9 cellular contexts compared by ENCODE assay signal in the genomic region with DNA sequence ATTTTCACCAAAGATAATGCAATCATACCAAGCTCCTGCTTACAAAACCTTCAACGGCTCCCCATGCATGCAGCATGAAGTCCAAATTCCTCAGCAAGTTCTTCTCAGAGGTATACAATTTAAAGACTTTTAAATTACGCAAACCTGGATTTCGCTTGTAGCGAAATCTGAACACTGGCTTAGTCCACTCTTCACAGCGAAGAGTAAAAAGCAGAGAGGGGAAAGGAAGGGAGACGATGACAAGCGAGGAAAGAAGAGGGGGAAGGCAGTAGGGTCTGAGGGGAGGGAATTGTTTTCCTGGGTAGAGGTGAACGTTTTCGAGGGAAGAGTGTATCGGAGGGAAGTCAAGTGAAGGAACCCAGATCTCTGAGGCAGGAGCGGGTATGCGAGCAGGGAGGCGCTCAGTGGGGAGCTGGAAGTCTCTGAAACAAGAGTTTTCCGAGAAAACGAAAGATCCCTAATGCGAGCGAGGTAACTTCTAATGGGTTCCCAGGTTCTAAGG. TPM values are rescaled to one million over a fixed set of nuclear protein-coding genes. Genes with fewer than 3 reads are reported as not detected.
DNase-seq lines count a peak whose midpoint lies in the region; ATAC-seq lines count a peak whose summit lies in the region.
"Had no signal": no experiment of that assay in that cellular context is flagged by ENCODE, and none has a peak within 500 bp of the region (broad histone marks: within the 10 kb centered on the region; RNA-seq: fewer than 3 reads in every experiment).

No MANE protein-coding gene starts in this region.

- peak overlapping the region; percentile 82 for H3K56ac ChIP-seq in mesendoderm (ENCODE audit: low read length)

- H2BK15ac ChIP-seq in mesendoderm (replicated peaks; ENCODE audit: low read depth): no peak overlapping the region

- no peaks in the 10 kb centered on the region for H3K27me3 ChIP-seq in Karpas-422 (ENCODE audit: low read length)
- H3K27me3 ChIP-seq in mesendoderm (ENCODE audit: insufficient read depth, low read length, poor library complexity): no peaks in the 10 kb centered on the region

- no peak overlapping the region for H4K5ac ChIP-seq in mesendoderm (ENCODE audit: low read length)

- peak overlapping the region; percentile 80 for H2AFZ ChIP-seq in Karpas-422 (ENCODE audit: low read length)

- H3K36me3 Mint-ChIP-seq in activated naive CD8-positive, alpha-beta T cell treated with anti-CD3 and anti-CD28 coated beads for 36 hours: no peaks in the 10 kb centered on the region

- H3K23ac ChIP-seq in mesendoderm (ENCODE audit: low read length): no peak overlapping the region

- H3K79me2 ChIP-seq in Karpas-422 (ENCODE audit: low read length) (no peaks in the 10 kb centered on the region), mesendoderm (ENCODE audit: control insufficient read depth, insufficient read depth, low read length) (no peaks in the 10 kb centered on the region)

- ATAC-seq in HG02763 (IDR thresholded peaks at IDR 0.05; ENCODE audit: unreplicated experiment) (no peak), GM21447 (IDR thresholded peaks at IDR 0.05; ENCODE audit: unreplicated experiment) (no peak)

- no peak overlapping the region for H3K27ac ChIP-seq in Karpas-422 (ENCODE audit: low read length)
- H3K27ac ChIP-seq in mesendoderm (ENCODE audit: low read depth, low read length): no peak overlapping the region

- H3K18ac ChIP-seq in mesendoderm (ENCODE audit: low read length): peak overlapping the region; percentile 29

- H3K9ac ChIP-seq in Karpas-422 (ENCODE audit: low read length): peak overlapping the region; percentile 75
- peak overlapping the region; percentile 70 for H3K9ac ChIP-seq in mesendoderm (ENCODE audit: low read length)

- no peak overlapping the region for H3K4me3 Mint-ChIP-seq in activated naive CD8-positive, alpha-beta T cell treated with anti-CD3 and anti-CD28 coated beads for 36 hours

- no peak overlapping the region for H4K8ac ChIP-seq in mesendoderm (ENCODE audit: low read depth, low read length)

- no peaks in the 10 kb centered on the region for H3K9me3 ChIP-seq in Karpas-422 (ENCODE audit: low read length)

- H3K4me1 ChIP-seq in Karpas-422 (ENCODE audit: low read length): peaks cover 19% of the 10 kb centered on the region
- H3K4me1 ChIP-seq in mesendoderm (ENCODE audit: control insufficient read depth, low read depth, low read length): no peaks in the 10 kb centered on the region

- H3K4me3 ChIP-seq in Karpas-422 (ENCODE audit: low read length): peak overlapping the region; percentile 82
- peak overlapping the region; percentile 17 for H3K4me3 ChIP-seq in mesendoderm (ENCODE audit: low read length)

- H2AK5ac ChIP-seq in mesendoderm (ENCODE audit: low read length): no peak overlapping the region

- H2BK5ac ChIP-seq in mesendoderm (ENCODE audit: low read length): no peak overlapping the region

- H3K4ac ChIP-seq in mesendoderm (ENCODE audit: low read depth, low read length): no peak overlapping the region

- DNase-seq in AG08395 (ENCODE audit: low spot score) (peak; percentile 30), Karpas-422 (peak; percentile 45), dermis blood vessel endothelial cell (peak; percentile 42), mesendoderm (peak; percentile 54), mucosa of gallbladder (ENCODE audit: low spot score) (no peak)
- no peak for DNase-seq in activated naive CD8-positive, alpha-beta T cell treated with anti-CD3 and anti-CD28 coated beads for 36 hours
- DNase-seq: kidney glomerular epithelial cell had no signal

- peaks cover 11% of the 10 kb centered on the region for H3K4me1 Mint-ChIP-seq in activated naive CD8-positive, alpha-beta T cell treated with anti-CD3 and anti-CD28 coated beads for 36 hours

- H3K79me1 ChIP-seq in mesendoderm (ENCODE audit: low read length): no peaks in the 10 kb centered on the region

- H3K9me3 Mint-ChIP-seq in activated naive CD8-positive, alpha-beta T cell treated with anti-CD3 and anti-CD28 coated beads for 36 hours: no peaks in the 10 kb centered on the region

- H3K27me3 Mint-ChIP-seq in activated naive CD8-positive, alpha-beta T cell treated with anti-CD3 and anti-CD28 coated beads for 36 hours: no peaks in the 10 kb centered on the region

- H3K27ac Mint-ChIP-seq in activated naive CD8-positive, alpha-beta T cell treated with anti-CD3 and anti-CD28 coated beads for 36 hours: no peak overlapping the region

- peak overlapping the region; percentile 92 for H3K4me2 ChIP-seq in Karpas-422 (ENCODE audit: low read depth, low read length, poor library complexity, severe bottlenecking)
- H3K4me2 ChIP-seq in mesendoderm (ENCODE audit: low read length): peak overlapping the region; percentile 52

- no CpG with 5 or more reads among the region's 17 CpGs for WGBS in mesendoderm (ENCODE audit: extremely low coverage, insufficient coverage, low lambda C conversion rate)

- no peaks in the 10 kb centered on the region for H3K36me3 ChIP-seq in Karpas-422 (ENCODE audit: insufficient read depth, low read length)
- no peaks in the 10 kb centered on the region for H3K36me3 ChIP-seq in mesendoderm (ENCODE audit: control insufficient read depth, insufficient read depth, low read length)

- no peak overlapping the region for H2BK120ac ChIP-seq in mesendoderm (ENCODE audit: low read depth, low read length)

- no peaks in the 10 kb centered on the region for H4K20me1 ChIP-seq in Karpas-422 (ENCODE audit: insufficient read depth, low read depth, low read length)

- H3K9me2 ChIP-seq in Karpas-422 (replicated peaks; ENCODE audit: insufficient read depth, low read length): no peaks in the 10 kb centered on the region

RNA-seq across cellular contexts. Expression of a gene that starts 0.8 kb away (rescaled TPM):
- 1.3 and 1.5 TPM in 2 replicates for total RNA-seq in Karpas-422 (2014; rRNA removed; shearing (Covaris generic); ENCODE audit: low replicate concordance)
- 6.7 and 7.7 TPM in 2 replicates for total RNA-seq in dermis blood vessel endothelial cell
- 3.1 TPM for polyA plus RNA-seq in mesendoderm (2013, experiment 1 of 2)
- 3.3 TPM for polyA plus RNA-seq in mesendoderm (2013, experiment 2 of 2)
- 1 to 10 TPM; 2.4 to 2.9 TPM for total RNA-seq in activated naive CD8-positive, alpha-beta T cell treated with anti-CD3 and anti-CD28 coated beads for 36 hours
- total RNA-seq in mucosa of gallbladder: 6.0 TPM

RNA-seq across cellular contexts. Expression of a gene that starts 9.7 kb away (rescaled TPM):
- total RNA-seq in Karpas-422 (2014; rRNA removed; shearing (Covaris generic); ENCODE audit: low replicate concordance): 5.8 and 9.0 TPM in 2 replicates
- total RNA-seq in dermis blood vessel endothelial cell (0.23 and 1.0 TPM in 2 replicates), mucosa of gallbladder (0.89 TPM)
- 1.6 TPM for polyA plus RNA-seq in mesendoderm (2013, experiment 1 of 2)
- 1.8 TPM for polyA plus RNA-seq in mesendoderm (2013, experiment 2 of 2)
- total RNA-seq in activated naive CD8-positive, alpha-beta T cell treated with anti-CD3 and anti-CD28 coated beads for 36 hours: 1 to 10 TPM; 5.2 to 5.5 TPM

RNA-seq across cellular contexts. Expression of a gene that starts 9.9 kb away (rescaled TPM):
- 5.5 and 13.8 TPM in 2 replicates for total RNA-seq in Karpas-422 (2014; rRNA removed; shearing (Covaris generic); ENCODE audit: low replicate concordance)
- 0.51 and 1.4 TPM in 2 replicates for total RNA-seq in dermis blood vessel endothelial cell
- 10.7 TPM for polyA plus RNA-seq in mesendoderm (2013, experiment 1 of 2)
- 11.6 TPM for polyA plus RNA-seq in mesendoderm (2013, experiment 2 of 2)
- total RNA-seq in activated naive CD8-positive, alpha-beta T cell treated with anti-CD3 and anti-CD28 coated beads for 36 hours: 10 to 100 TPM; 10.3 to 10.5 TPM
- total RNA-seq in mucosa of gallbladder: 7.5 TPM

RNA-seq across cellular contexts. Expression of a gene that starts 31.5 kb away (rescaled TPM):
- total RNA-seq in Karpas-422 (2014; rRNA removed; shearing (Covaris generic); ENCODE audit: low replicate concordance): 289 and 397 TPM in 2 replicates
- 698 and 775 TPM in 2 replicates for total RNA-seq in dermis blood vessel endothelial cell
- polyA plus RNA-seq in mesendoderm (2013, experiment 1 of 2): 1,174 TPM
- polyA plus RNA-seq in mesendoderm (2013, experiment 2 of 2): 1,171 TPM
- 100 to 1,000 TPM; 746 to 755 TPM for total RNA-seq in activated naive CD8-positive, alpha-beta T cell treated with anti-CD3 and anti-CD28 coated beads for 36 hours
- 435 TPM for total RNA-seq in mucosa of gallbladder

Comparison
In these comparisons a context has a peak if more than half of its experiments do, and no peak if none do; other contexts are left out.
1. DNase-seq: peak in AG08395 (single experiment), Karpas-422 (single experiment), dermis blood vessel endothelial cell (single experiment) and mesendoderm (single experiment); none in activated naive CD8-positive, alpha-beta T cell treated with anti-CD3 and anti-CD28 coated beads for 36 hours (single experiment) and mucosa of gallbladder (single experiment).